21 cellular contexts compared by ENCODE assay signal in the genomic region with DNA sequence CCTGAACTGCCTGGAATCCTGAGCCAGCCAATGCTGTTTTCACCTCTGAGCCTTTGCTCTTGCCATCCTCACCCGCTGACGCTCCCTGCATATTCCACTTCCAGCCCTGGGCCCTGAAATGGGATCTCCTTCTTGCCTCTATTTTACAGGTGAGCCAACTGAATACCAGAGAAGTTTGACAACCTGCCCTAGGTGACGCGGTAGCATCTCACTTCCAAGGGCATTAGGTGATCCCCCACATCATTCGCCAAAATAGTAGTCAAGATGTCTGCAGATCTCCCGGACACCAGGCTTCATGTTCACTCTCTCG. TPM values are rescaled to one million over a fixed set of nuclear protein-coding genes. Genes with fewer than 3 reads are reported as not detected.
"Had no signal": no experiment of that assay in that cellular context is flagged by ENCODE, and none has a peak within 500 bp of the region (broad histone marks: within the 10 kb centered on the region; RNA-seq: fewer than 3 reads in every experiment).

No MANE protein-coding gene starts in this region.

- H3K27ac ChIP-seq: epithelial cell of prostate, esophagus muscularis mucosa, gastrocnemius medialis, heart right ventricle, parathyroid adenoma, stomach, thoracic aorta, transverse colon had no signal

- H3K4me3 ChIP-seq: esophagus muscularis mucosa, gastrocnemius medialis, heart right ventricle, stomach, thoracic aorta, transverse colon had no signal

- H3K36me3 ChIP-seq: esophagus muscularis mucosa, gastrocnemius medialis, heart right ventricle, stomach, thoracic aorta, transverse colon had no signal

- ATAC-seq: effector memory CD8-positive, alpha-beta T cell; gastrocnemius medialis; heart right ventricle had no signal

- H3K4me1 Mint-ChIP-seq: nephron had no signal

- H3K4me3 Mint-ChIP-seq: effector memory CD8-positive, alpha-beta T cell; nephron had no signal

- H3K27me3 ChIP-seq: esophagus muscularis mucosa, gastrocnemius medialis, heart right ventricle, stomach, transverse colon had no signal

- H3K27ac Mint-ChIP-seq: effector memory CD8-positive, alpha-beta T cell; nephron had no signal

- DNase-seq: effector memory CD8-positive, alpha-beta T cell; gastrocnemius medialis; heart right ventricle; kidney glomerular epithelial cell; small intestine; stimulated activated CD4-positive, alpha-beta T cell treated with anti-CD3 and anti-CD28 coated beads, Interleukin-12 subunit alpha, Interleukin-12 subunit beta, amount 100 ng/mL, for 4 hours; stimulated activated naive CD4-positive, alpha-beta T cell; stomach; transverse colon had no signal

- H3K9me3 ChIP-seq: esophagus muscularis mucosa, gastrocnemius medialis, heart right ventricle, stomach, thoracic aorta, transverse colon had no signal

- H3K9me3 Mint-ChIP-seq: effector memory CD8-positive, alpha-beta T cell; nephron had no signal

- H3K4me1 ChIP-seq: gastrocnemius medialis, parathyroid adenoma, transverse colon had no signal

- H3K9ac ChIP-seq: parathyroid adenoma had no signal

- H3K79me2 ChIP-seq: parathyroid adenoma had no signal

- H2AFZ ChIP-seq: parathyroid adenoma had no signal

RNA-seq across cellular contexts. Expression of gene FOXI1, which starts 43.5 kb away (rescaled TPM):
- total RNA-seq: esophagus muscularis mucosa, fibroblast of villous mesenchyme, gastrocnemius medialis, heart right ventricle, liver, lung microvascular endothelial cell, myocyte, omental fat pad, pulmonary artery endothelial cell, thoracic aorta, transverse colon, urinary bladder had no signal
